ENCODE assay signal across 8 cellular contexts in genomic region chr19:17235618-17236413, GRCh38. TPM values are rescaled to one million over a fixed set of nuclear protein-coding genes. Genes with fewer than 3 reads are reported as not detected.
DNase-seq lines count a peak whose midpoint lies in the region; ATAC-seq and FAIRE-seq lines count a peak whose summit lies in the region.

No MANE protein-coding gene starts in this region.

- ATAC-seq in HG03565 (IDR thresholded peaks at IDR 0.05; ENCODE audit: unreplicated experiment), result peak; percentile 67

- H3K27ac ChIP-seq in temporal lobe (ENCODE audit: low read depth, low read length), result peak overlapping the region; percentile 68

- FAIRE-seq in frontal cortex (lab: Jason Lieb, UNC), result no peak

- peak; percentile 60 for DNase-seq in NCI-H345 (lab: John Stamatoyannopoulos, UW)
- no peak for DNase-seq in NCI-H345 treated with DMSO at 0.1 percent for 48 hours (lab: John Stamatoyannopoulos, UW; ENCODE audit: unreplicated experiment)
- DNase-seq in RPMI8226, result peak; percentile 89
- DNase-seq in activated gamma-delta T cell treated with anti-CD3 and anti-CD28 coated beads, Interleukin-2, amount 50 U/mL, for 16 hours (ENCODE audit: low read depth), result peak; percentile 52
- DNase-seq in frontal cortex (ENCODE audit: low spot score in 2 of 2), result peak; percentile 77 to 80
- DNase-seq in occipital lobe (lab: John Stamatoyannopoulos, UW), result peak; percentile 50

RNA-seq across cellular contexts. Expression of gene OCEL1, which starts 9.8 kb away (rescaled TPM):
- total RNA-seq in frontal cortex (0.82 TPM), occipital lobe (1.4 TPM), temporal lobe (1.7 TPM)

RNA-seq across cellular contexts. Expression of gene NR2F6, which starts 9.9 kb away (rescaled TPM):
- total RNA-seq in frontal cortex (9.8 TPM), occipital lobe (9.8 TPM), temporal lobe (7.1 TPM)

RNA-seq across cellular contexts. Expression of gene USE1, which starts 20.7 kb away (rescaled TPM):
- total RNA-seq in frontal cortex (15.1 TPM), occipital lobe (10.1 TPM), temporal lobe (15.2 TPM)

RNA-seq across cellular contexts. Expression of gene USHBP1, which starts 28.7 kb away (rescaled TPM):
- total RNA-seq in frontal cortex (0.82 TPM), occipital lobe (0.47 TPM), temporal lobe (0.74 TPM)

RNA-seq across cellular contexts. Expression of gene BABAM1, which starts 31.4 kb away (rescaled TPM):
- total RNA-seq in frontal cortex (66.9 TPM), occipital lobe (59.0 TPM), temporal lobe (70.8 TPM)
